In the genomic region with DNA sequence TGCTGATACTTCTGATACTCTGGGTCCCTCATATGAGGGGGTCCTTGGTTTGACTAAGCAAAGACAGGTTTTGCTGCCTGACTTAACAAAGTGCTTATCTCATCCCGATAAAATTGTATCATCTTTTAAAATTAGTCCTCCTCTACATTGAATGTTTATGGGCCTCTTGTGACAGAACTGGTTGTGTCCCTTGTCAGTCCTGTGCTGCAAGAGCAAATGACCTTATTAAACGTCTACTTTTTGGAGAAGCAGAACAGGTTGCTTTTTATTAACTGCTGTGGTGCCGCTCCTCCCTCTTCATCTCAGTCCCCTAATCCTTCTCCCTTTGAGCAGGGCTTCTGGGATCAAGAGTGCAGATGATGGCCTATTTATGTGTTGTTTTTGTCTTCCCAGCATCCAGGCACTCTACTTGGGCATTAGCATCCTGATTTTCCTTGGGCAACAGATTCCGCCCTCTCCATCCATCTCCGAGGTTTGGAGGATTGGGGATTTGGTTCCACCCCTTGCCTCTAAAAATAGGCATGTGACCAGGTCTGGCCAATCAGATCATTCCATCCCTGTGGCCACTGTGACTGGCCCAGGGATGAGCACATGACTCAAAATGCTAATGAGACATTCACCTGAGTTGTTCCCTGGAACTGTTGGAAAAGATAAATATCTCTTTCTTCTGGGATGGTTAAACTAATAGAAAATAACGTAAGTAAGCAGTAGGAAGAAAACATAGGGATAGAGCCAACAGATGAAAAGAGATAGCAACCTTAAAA, we compare ENCODE assay signal across 13 cellular contexts. TPM values are rescaled to one million over a fixed set of nuclear protein-coding genes. Genes with fewer than 3 reads are reported as not detected.
A peak's percentile ranks its signal among the peaks of the same experiment; 100 is the strongest.
DNase-seq lines count a peak whose midpoint lies in the region; ATAC-seq and TF ChIP-seq lines count a peak whose summit lies in the region.
"Had no signal": no experiment of that assay in that cellular context is flagged by ENCODE, and none has a peak within 500 bp of the region (broad histone marks: within the 10 kb centered on the region; RNA-seq: fewer than 3 reads in every experiment).

No MANE protein-coding gene starts in this region.

- H2AFZ ChIP-seq in PC-3 (ENCODE audit: low read length): peak overlapping the region; percentile 91

- H3K27ac ChIP-seq in C4-2B: peak overlapping the region; percentile 89
- no peak overlapping the region for H3K27ac ChIP-seq in HEK293 (ENCODE audit: extremely low read depth, low read depth, low read length)
- peak overlapping the region; percentile 12; the same call in 1 of the 2 replicates for H3K27ac ChIP-seq in PC-3 (ENCODE audit: low read length)
- H3K27ac ChIP-seq: coronary artery had no signal

- no peaks in the 10 kb centered on the region for H3K9me2 ChIP-seq in PC-3 (replicated peaks; ENCODE audit: low read length)

- ATAC-seq in PC-3 (peak; percentile 16; the same call in 1 of the 2 replicates), Right ventricle myocardium superior (ENCODE audit: poor library complexity) (no peak), GM19324 (IDR thresholded peaks at IDR 0.05; ENCODE audit: low FRiP score, unreplicated experiment) (no peak)
- ATAC-seq: mucosa of descending colon, sciatic nerve had no signal

- H4K20me1 ChIP-seq in PC-3 (ENCODE audit: low read length): no peaks in the 10 kb centered on the region

- CTCF ChIA-PET in HEK293 (lab: Yijun Ruan, JAX) (interaction anchor here (1.3 kb wide), 1 partner anchor 112 kb away, joined by 5 read pairs; no protein-coding TSS in a partner anchor), PC-3 (lab: Charles Lee) (no interaction called here)

- peak overlapping the region; percentile 70 for H3K4me2 ChIP-seq in PC-3 (ENCODE audit: low read length)

- no peak for TF ChIP-seq CTCF in C4-2B (conservative IDR thresholded peaks at IDR 0.05)
- no peak for TF ChIP-seq CTCF in HEK293 (tag by site-specific recombination; IDR thresholded peaks at IDR 0.05)
- TF ChIP-seq CTCF in PC-3 (conservative IDR thresholded peaks at IDR 0.05; ENCODE audit: low read depth, low read length): no peak

- DNase-seq in PC-3 (peak; percentile 86), left kidney (ENCODE audit: low read depth, low spot score) (peak; percentile 10), Right ventricle myocardium superior (no peak), NCI-H226 (no peak), putamen (ENCODE audit: low spot score) (no peak)
- DNase-seq: CD4-positive, CD25-positive, alpha-beta regulatory T cell; mucosa of descending colon; NCI-H1417 treated with DMSO at 0.1 percent for 48 hours had no signal

- H3K4me3 ChIP-seq in HEK293 (ENCODE audit: low read depth, low read length) (no peak overlapping the region), PC-3 (ENCODE audit: low read length) (peak overlapping the region; percentile 56)
- H3K4me3 ChIP-seq: coronary artery, mucosa of descending colon had no signal

- no peaks in the 10 kb centered on the region for H3K27me3 ChIP-seq in PC-3 (ENCODE audit: low read length)

- peaks cover 21% of the 10 kb centered on the region for H3K79me2 ChIP-seq in PC-3 (ENCODE audit: low read length)

- peaks cover 5% of the 10 kb centered on the region for H3F3A ChIP-seq in PC-3 (ENCODE audit: low read length, unreplicated experiment)

- H3K4me1 ChIP-seq in HEK293 (ENCODE audit: control insufficient read depth, insufficient read depth, low read length): peaks cover 4% of the 10 kb centered on the region; the same call in 1 of the 2 replicates
- peaks cover 27% of the 10 kb centered on the region for H3K4me1 ChIP-seq in PC-3 (ENCODE audit: insufficient read depth, low read length)

- intact Hi-C loops in PC-3 (cut with micrococcal nuclease) (no loop called here), Right ventricle myocardium superior (cut with DNase I) (loop anchor here (5.0 kb wide), 1 partner anchor 112 kb away; no protein-coding TSS in a partner anchor)

- peak overlapping the region; percentile 14; the same call in 1 of the 2 replicates for H3K9ac ChIP-seq in PC-3 (ENCODE audit: low read length)

- H3K9me3 ChIP-seq in HEK293 (ENCODE audit: control insufficient read depth, insufficient read depth, low read depth, low read length) (no peaks in the 10 kb centered on the region), PC-3 (ENCODE audit: low read length) (no peaks in the 10 kb centered on the region)
- H3K9me3 ChIP-seq: mucosa of descending colon had no signal

- POLR2A ChIA-PET in HEK293 (lab: Yijun Ruan, JAX) (interaction anchor here (0.6 kb wide), 1 partner anchor 200 kb away, joined by 3 read pairs; no protein-coding TSS in a partner anchor), PC-3 (lab: Charles Lee; ENCODE audit: unreplicated experiment) (no interaction called here)

- TSS peak; percentile 85 for BruUV-seq in PC-3 (replicated peaks; lab: Mats Ljungman, UMichigan)

- H3K36me3 ChIP-seq in HEK293 (ENCODE audit: control insufficient read depth in 2 of 2, insufficient read depth in 1 of 2, low read length in 2 of 2) (peaks cover 8 to 15% of the 10 kb centered on the region in 2 experiments), PC-3 (ENCODE audit: low read depth, low read length) (peaks cover 11% of the 10 kb centered on the region)

TF ChIP-seq in HEK293, 187 proteins besides CTCF, POLR2A, EP300 and RAD21 (continues in another document):
- TF ChIP-seq MZF1 (tag by site-specific recombination; IDR thresholded peaks at IDR 0.05; ENCODE audit: borderline replicate concordance): peak; percentile 69
- no peak for TF ChIP-seq ZNF521 (tag by site-specific recombination; IDR thresholded peaks at IDR 0.05)
- TF ChIP-seq ZNF354C (tag by site-specific recombination; IDR thresholded peaks at IDR 0.05; ENCODE audit: borderline replicate concordance, low read depth): no peak
- no peak for TF ChIP-seq ZNF174 (tag by site-specific recombination; IDR thresholded peaks at IDR 0.05)
- TF ChIP-seq, protein P1, sequence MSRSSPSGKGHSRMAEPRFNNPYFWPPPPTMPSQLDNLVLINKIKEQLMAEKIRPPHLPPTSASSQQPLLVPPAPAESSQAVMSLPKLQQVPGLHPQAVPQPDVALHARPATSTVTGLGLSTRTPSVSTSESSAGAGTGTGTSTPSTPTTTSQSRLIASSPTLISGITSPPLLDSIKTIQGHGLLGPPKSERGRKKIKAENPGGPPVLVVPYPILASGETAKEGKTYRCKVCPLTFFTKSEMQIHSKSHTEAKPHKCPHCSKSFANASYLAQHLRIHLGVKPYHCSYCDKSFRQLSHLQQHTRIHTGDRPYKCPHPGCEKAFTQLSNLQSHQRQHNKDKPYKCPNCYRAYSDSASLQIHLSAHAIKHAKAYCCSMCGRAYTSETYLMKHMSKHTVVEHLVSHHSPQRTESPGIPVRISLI (tag by site-specific recombination; IDR thresholded peaks at IDR 0.05): no peak
- no peak for TF ChIP-seq SCRT2 (tag by site-specific recombination; IDR thresholded peaks at IDR 0.05)
- no peak for TF ChIP-seq ZFP41 (tag by site-specific recombination; IDR thresholded peaks at IDR 0.05; ENCODE audit: borderline replicate concordance)
- no peak for TF ChIP-seq ZNF558 (tag by site-specific recombination; IDR thresholded peaks at IDR 0.05)
- no peak for TF ChIP-seq ZNF16 (tag by site-specific recombination; IDR thresholded peaks at IDR 0.05; ENCODE audit: low read depth)
- TF ChIP-seq ZBTB17 (tag by site-specific recombination; IDR thresholded peaks at IDR 0.05): peak; percentile 79
- no peak for TF ChIP-seq GLI4 (tag by site-specific recombination; IDR thresholded peaks at IDR 0.05)
- TF ChIP-seq, protein P2, sequence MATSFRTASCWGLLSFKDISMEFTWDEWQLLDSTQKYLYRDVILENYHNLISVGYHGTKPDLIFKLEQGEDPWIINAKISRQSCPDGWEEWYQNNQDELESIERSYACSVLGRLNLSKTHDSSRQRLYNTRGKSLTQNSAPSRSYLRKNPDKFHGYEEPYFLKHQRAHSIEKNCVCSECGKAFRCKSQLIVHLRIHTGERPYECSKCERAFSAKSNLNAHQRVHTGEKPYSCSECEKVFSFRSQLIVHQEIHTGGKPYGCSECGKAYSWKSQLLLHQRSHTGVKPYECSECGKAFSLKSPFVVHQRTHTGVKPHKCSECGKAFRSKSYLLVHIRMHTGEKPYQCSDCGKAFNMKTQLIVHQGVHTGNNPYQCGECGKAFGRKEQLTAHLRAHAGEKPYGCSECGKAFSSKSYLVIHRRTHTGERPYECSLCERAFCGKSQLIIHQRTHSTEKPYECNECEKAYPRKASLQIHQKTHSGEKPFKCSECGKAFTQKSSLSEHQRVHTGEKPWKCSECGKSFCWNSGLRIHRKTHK (tag by site-specific recombination; IDR thresholded peaks at IDR 0.05): no peak
- TF ChIP-seq, protein P3, sequence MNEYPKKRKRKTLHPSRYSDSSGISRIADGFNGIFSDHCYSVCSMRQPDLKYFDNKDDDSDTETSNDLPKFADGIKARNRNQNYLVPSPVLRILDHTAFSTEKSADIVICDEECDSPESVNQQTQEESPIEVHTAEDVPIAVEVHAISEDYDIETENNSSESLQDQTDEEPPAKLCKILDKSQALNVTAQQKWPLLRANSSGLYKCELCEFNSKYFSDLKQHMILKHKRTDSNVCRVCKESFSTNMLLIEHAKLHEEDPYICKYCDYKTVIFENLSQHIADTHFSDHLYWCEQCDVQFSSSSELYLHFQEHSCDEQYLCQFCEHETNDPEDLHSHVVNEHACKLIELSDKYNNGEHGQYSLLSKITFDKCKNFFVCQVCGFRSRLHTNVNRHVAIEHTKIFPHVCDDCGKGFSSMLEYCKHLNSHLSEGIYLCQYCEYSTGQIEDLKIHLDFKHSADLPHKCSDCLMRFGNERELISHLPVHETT (tag by site-specific recombination; IDR thresholded peaks at IDR 0.05): no peak
- no peak for TF ChIP-seq ZNF324 (tag by site-specific recombination; IDR thresholded peaks at IDR 0.05)
- 0 out of 2 replicates have a peak, but pooled peaks have one; percentile 36 for TF ChIP-seq IKZF3 (tag by site-specific recombination; IDR thresholded peaks at IDR 0.05)
- no peak for TF ChIP-seq ZNF654 (tag by site-specific recombination; IDR thresholded peaks at IDR 0.05; ENCODE audit: low read depth)
- TF ChIP-seq ZNF239 (tag by site-specific recombination; IDR thresholded peaks at IDR 0.05): no peak

RNA-seq across cellular contexts. Expression of a gene that starts 2.9 kb away (rescaled TPM):
- total RNA-seq in PC-3 (2014; rRNA removed): 83.3 and 91.9 TPM in 2 replicates
- 24.3 TPM for total RNA-seq in Right ventricle myocardium superior

RNA-seq across cellular contexts. Expression of a gene that starts 19.1 kb away (rescaled TPM):
- total RNA-seq in PC-3 (2014; rRNA removed): 4.0 and 4.7 TPM in 2 replicates
- 0.11 TPM for total RNA-seq in Right ventricle myocardium superior
- total RNA-seq: CD4-positive, CD25-positive, alpha-beta regulatory T cell had no signal

RNA-seq across cellular contexts. Expression of a gene that starts 24.6 kb away (rescaled TPM):
- total RNA-seq in PC-3 (2014; rRNA removed) (0.47 and 0.58 TPM in 2 replicates), Right ventricle myocardium superior (0.91 TPM)

RNA-seq across cellular contexts. Expression of a gene that starts 33.1 kb away (rescaled TPM):
- total RNA-seq in PC-3 (2014; rRNA removed) (not detected in 2 replicates), Right ventricle myocardium superior (not detected)
- total RNA-seq: CD4-positive, CD25-positive, alpha-beta regulatory T cell had no signal

RNA-seq across cellular contexts. Expression of a gene that starts 46.6 kb away (rescaled TPM):
- total RNA-seq in PC-3 (2014; rRNA removed) (0.17 TPM in 1 of 2 replicates, not detected in the other), Right ventricle myocardium superior (0.27 TPM)
- total RNA-seq: CD4-positive, CD25-positive, alpha-beta regulatory T cell had no signal

Comparison
In these comparisons a context has a peak if more than half of its experiments do, and no peak if none do; other contexts are left out.
1. DNase-seq: peak in PC-3 (single experiment) and left kidney (single experiment); none in Right ventricle myocardium superior (single experiment), NCI-H226 (single experiment) and putamen (single experiment).